ENCODE assay signal across 14 cellular contexts in genomic region chr9:97395745-97396144, GRCh38. TPM values are rescaled to one million over a fixed set of nuclear protein-coding genes. Genes with fewer than 3 reads are reported as not detected.
DNase-seq lines count a peak whose midpoint lies in the region; ATAC-seq and TF ChIP-seq lines count a peak whose summit lies in the region.
"Had no signal": no experiment of that assay in that cellular context is flagged by ENCODE, and none has a peak within 500 bp of the region (broad histone marks: within the 10 kb centered on the region; RNA-seq: fewer than 3 reads in every experiment).

No MANE protein-coding gene starts in this region.

- peaks cover 26% of the 10 kb centered on the region for H3K4me1 Mint-ChIP-seq in activated CD4-positive, alpha-beta T cell treated with anti-CD3 and anti-CD28 coated beads, Interleukin-2, amount 10 ng/mL, durations not matched to agents 7 days and 5 days
- H3K4me1 Mint-ChIP-seq in natural killer cell treated with Interleukin-12 subunit alpha and Interleukin-12 subunit beta and Interleukin-15 and Interleukin-18, amount 100 ng/mL, for 72 hours (ENCODE audit: low read depth in 2 of 2): peaks cover 20% of the 10 kb centered on the region in 2 donors
- H3K4me1 Mint-ChIP-seq in natural killer cell: peaks cover 0 to 5% of the 10 kb centered on the region in 2 donors
- H3K4me1 Mint-ChIP-seq in activated naive CD8-positive, alpha-beta T cell treated with anti-CD3 and anti-CD28 coated beads, Interleukin-2, amount 50 U/mL, for 24 hours: peaks cover 18% of the 10 kb centered on the region
- H3K4me1 Mint-ChIP-seq: B cell had no signal

- no peaks in the 10 kb centered on the region for H3K36me3 Mint-ChIP-seq in activated CD4-positive, alpha-beta T cell treated with anti-CD3 and anti-CD28 coated beads, Interleukin-2, amount 10 ng/mL, durations not matched to agents 7 days and 5 days (ENCODE audit: low read depth)
- no peaks in the 10 kb centered on the region for H3K36me3 Mint-ChIP-seq in natural killer cell treated with Interleukin-12 subunit alpha and Interleukin-12 subunit beta and Interleukin-15 and Interleukin-18, amount 100 ng/mL, for 72 hours
- H3K36me3 Mint-ChIP-seq in natural killer cell: no peaks in the 10 kb centered on the region
- no peaks in the 10 kb centered on the region for H3K36me3 Mint-ChIP-seq in activated naive CD8-positive, alpha-beta T cell treated with anti-CD3 and anti-CD28 coated beads, Interleukin-2, amount 50 U/mL, for 24 hours (ENCODE audit: low read depth)
- H3K36me3 Mint-ChIP-seq: CD8-positive, alpha-beta T cell had no signal

- peaks cover 37% of the 10 kb centered on the region for H3K27me3 Mint-ChIP-seq in activated CD4-positive, alpha-beta T cell treated with anti-CD3 and anti-CD28 coated beads, Interleukin-2, amount 10 ng/mL, durations not matched to agents 7 days and 5 days
- peaks cover 29 to 34% of the 10 kb centered on the region in 2 donors for H3K27me3 Mint-ChIP-seq in natural killer cell treated with Interleukin-12 subunit alpha and Interleukin-12 subunit beta and Interleukin-15 and Interleukin-18, amount 100 ng/mL, for 72 hours
- peaks cover 3 to 18% of the 10 kb centered on the region in 2 donors for H3K27me3 Mint-ChIP-seq in natural killer cell (ENCODE audit: low read depth in 2 of 2)
- peaks cover 1% of the 10 kb centered on the region for H3K27me3 Mint-ChIP-seq in activated naive CD8-positive, alpha-beta T cell treated with anti-CD3 and anti-CD28 coated beads, Interleukin-2, amount 50 U/mL, for 24 hours
- H3K27me3 Mint-ChIP-seq: CD4-positive, alpha-beta T cell had no signal

- no peak for DNase-seq in activated CD4-positive, alpha-beta T cell treated with anti-CD3 and anti-CD28 coated beads, Interleukin-2, amount 10 ng/mL, durations not matched to agents 7 days and 5 days
- DNase-seq in activated CD4-positive, alpha-beta T cell treated with anti-CD3 and anti-CD28 coated beads for 1 hour: no peak
- DNase-seq in natural killer cell treated with Interleukin-12 subunit alpha and Interleukin-12 subunit beta and Interleukin-15 and Interleukin-18, amount 100 ng/mL, for 72 hours (ENCODE audit: low spot score): no peak
- no peak for DNase-seq in natural killer cell
- no peak for DNase-seq in activated naive CD8-positive, alpha-beta T cell treated with anti-CD3 and anti-CD28 coated beads, Interleukin-2, amount 50 U/mL, for 24 hours
- DNase-seq: AML-193; Caco-2; Calu3; CD4-positive, alpha-beta T cell; CD8-positive, alpha-beta T cell; DMS79 treated with DMSO at 0.1 percent for 48 hours; GF-D8 had no signal

- no peak for TF ChIP-seq CTCF in natural killer cell (IDR thresholded peaks at IDR 0.05)

- H3K9me3 Mint-ChIP-seq in activated CD4-positive, alpha-beta T cell treated with anti-CD3 and anti-CD28 coated beads, Interleukin-2, amount 10 ng/mL, durations not matched to agents 7 days and 5 days: no peaks in the 10 kb centered on the region
- no peaks in the 10 kb centered on the region for H3K9me3 Mint-ChIP-seq in natural killer cell treated with Interleukin-12 subunit alpha and Interleukin-12 subunit beta and Interleukin-15 and Interleukin-18, amount 100 ng/mL, for 72 hours
- H3K9me3 Mint-ChIP-seq in natural killer cell: no peaks in the 10 kb centered on the region
- H3K9me3 Mint-ChIP-seq in activated naive CD8-positive, alpha-beta T cell treated with anti-CD3 and anti-CD28 coated beads, Interleukin-2, amount 50 U/mL, for 24 hours: no peaks in the 10 kb centered on the region
- H3K9me3 Mint-ChIP-seq: CD4-positive, alpha-beta T cell; CD8-positive, alpha-beta T cell had no signal

- POLR2A ChIA-PET in activated CD4-positive, alpha-beta T cell treated with anti-CD3 and anti-CD28 coated beads, Interleukin-2, amount 10 ng/mL, durations not matched to agents 7 days and 5 days (lab: Charles Lee): no interaction called here

- H3K4me3 Mint-ChIP-seq in activated CD4-positive, alpha-beta T cell treated with anti-CD3 and anti-CD28 coated beads, Interleukin-2, amount 10 ng/mL, durations not matched to agents 7 days and 5 days: no peak overlapping the region
- peak overlapping the region; percentile 13 for H3K4me3 Mint-ChIP-seq in natural killer cell treated with Interleukin-12 subunit alpha and Interleukin-12 subunit beta and Interleukin-15 and Interleukin-18, amount 100 ng/mL, for 72 hours
- H3K4me3 Mint-ChIP-seq in natural killer cell: no peak overlapping the region
- no peak overlapping the region for H3K4me3 Mint-ChIP-seq in activated naive CD8-positive, alpha-beta T cell treated with anti-CD3 and anti-CD28 coated beads, Interleukin-2, amount 50 U/mL, for 24 hours
- H3K4me3 Mint-ChIP-seq: B cell; CD4-positive, alpha-beta T cell; CD8-positive, alpha-beta T cell had no signal

- intact Hi-C loops in natural killer cell (cut with micrococcal nuclease): no loop called here

- CTCF ChIA-PET in activated CD4-positive, alpha-beta T cell treated with anti-CD3 and anti-CD28 coated beads, Interleukin-2, amount 10 ng/mL, durations not matched to agents 7 days and 5 days (lab: Charles Lee): interaction anchor here (0.5 to 4.6 kb wide), 5 partner anchors 9 to 713 kb away, joined by 3 to 36 read pairs (median 4); partner anchors contain the start of gene TDRD7

- ATAC-seq in natural killer cell treated with Interleukin-12 subunit alpha and Interleukin-12 subunit beta and Interleukin-15 and Interleukin-18, amount 100 ng/mL, for 72 hours: no peak
- no peak for ATAC-seq in natural killer cell
- ATAC-seq in activated naive CD8-positive, alpha-beta T cell treated with anti-CD3 and anti-CD28 coated beads, Interleukin-2, amount 50 U/mL, for 24 hours: no peak
- ATAC-seq: A549; CD8-positive, alpha-beta T cell had no signal

- H3K27ac Mint-ChIP-seq in activated CD4-positive, alpha-beta T cell treated with anti-CD3 and anti-CD28 coated beads, Interleukin-2, amount 10 ng/mL, durations not matched to agents 7 days and 5 days: peak overlapping the region; percentile 19
- no peak overlapping the region for H3K27ac Mint-ChIP-seq in natural killer cell treated with Interleukin-12 subunit alpha and Interleukin-12 subunit beta and Interleukin-15 and Interleukin-18, amount 100 ng/mL, for 72 hours
- no peak overlapping the region for H3K27ac Mint-ChIP-seq in natural killer cell
- H3K27ac Mint-ChIP-seq in activated naive CD8-positive, alpha-beta T cell treated with anti-CD3 and anti-CD28 coated beads, Interleukin-2, amount 50 U/mL, for 24 hours: no peak overlapping the region
- H3K27ac Mint-ChIP-seq: B cell; CD4-positive, alpha-beta T cell; CD8-positive, alpha-beta T cell had no signal

RNA-seq across cellular contexts. Expression of gene TDRD7, which starts 16.2 kb away (rescaled TPM):
- total RNA-seq in activated CD4-positive, alpha-beta T cell treated with anti-CD3 and anti-CD28 coated beads, Interleukin-2, amount 10 ng/mL, durations not matched to agents 7 days and 5 days: 10 to 100 TPM; 18.1 to 19.5 TPM
- total RNA-seq in natural killer cell treated with Interleukin-12 subunit alpha and Interleukin-12 subunit beta and Interleukin-15 and Interleukin-18, amount 100 ng/mL, for 72 hours: 10 to 100 TPM in 1 of 2 donors, 1 to 10 TPM in 1; 4.5 to 10.3 TPM
- total RNA-seq in natural killer cell: 10 to 100 TPM in 2 of 3 donors, 1 to 10 TPM in 1; 9.8 to 16.4 (median 16.3) TPM
